In genomic region chr5:81907012-81907411, GRCh38 we compare ENCODE assay signal across 29 cellular contexts.
"Had no signal": no experiment of that assay in that cellular context is flagged by ENCODE, and none has a peak within 500 bp of the region (broad histone marks: within the 10 kb centered on the region; RNA-seq: fewer than 3 reads in every experiment).

No MANE protein-coding gene starts in this region.

- H3K9me3 ChIP-seq: esophagus muscularis mucosa, heart right ventricle, neutrophil, prostate gland, sigmoid colon had no signal

- H3K4me3 Mint-ChIP-seq: activated CD4-positive, alpha-beta memory T cell treated with anti-CD3 and anti-CD28 coated beads for 36 hours; activated CD4-positive, alpha-beta T cell treated with anti-CD3 and anti-CD28 coated beads, Interleukin-2, amount 10 ng/mL, durations not matched to agents 24 days and 14 days; activated naive CD4-positive, alpha-beta T cell treated with anti-CD3 and anti-CD28 coated beads, Interleukin-2, amount 10 ng/mL, durations not matched to agents 7 days and 5 days; activated naive CD8-positive, alpha-beta T cell treated with anti-CD3 and anti-CD28 coated beads, Interleukin-2, amount 10 ng/mL, durations not matched to agents 7 days and 5 days; endodermal cell; naive thymus-derived CD8-positive, alpha-beta T cell; stimulated activated memory B cell treated with anti-CD40 and anti-IgM and Interleukin-4, amounts not matched to agents 10 μg/mL and 1 μg/mL and 100 μg/mL, for 72 hours; stimulated activated naive CD8-positive, alpha-beta T cell treated with anti-CD3 and anti-CD28 coated beads, Interleukin-15, amount 100 ng/mL, for 72 hours; T-cell; type B pancreatic cell had no signal

- H3K27ac Mint-ChIP-seq: activated CD4-positive, alpha-beta memory T cell treated with anti-CD3 and anti-CD28 coated beads for 36 hours; activated CD4-positive, alpha-beta T cell treated with anti-CD3 and anti-CD28 coated beads, Interleukin-2, amount 10 ng/mL, durations not matched to agents 24 days and 14 days; activated naive CD4-positive, alpha-beta T cell treated with anti-CD3 and anti-CD28 coated beads, Interleukin-2, amount 10 ng/mL, durations not matched to agents 7 days and 5 days; activated naive CD8-positive, alpha-beta T cell treated with anti-CD3 and anti-CD28 coated beads, Interleukin-2, amount 10 ng/mL, durations not matched to agents 7 days and 5 days; endodermal cell; stimulated activated memory B cell treated with anti-CD40 and anti-IgM and Interleukin-4, amounts not matched to agents 10 μg/mL and 1 μg/mL and 100 μg/mL, for 72 hours; T-cell; type B pancreatic cell had no signal

- H3K4me1 ChIP-seq: prostate gland had no signal

- H3K4me1 Mint-ChIP-seq: activated CD4-positive, alpha-beta T cell treated with anti-CD3 and anti-CD28 coated beads, Interleukin-2, amount 10 ng/mL, durations not matched to agents 24 days and 14 days; activated naive CD4-positive, alpha-beta T cell treated with anti-CD3 and anti-CD28 coated beads, Interleukin-2, amount 10 ng/mL, durations not matched to agents 7 days and 5 days; activated naive CD8-positive, alpha-beta T cell treated with anti-CD3 and anti-CD28 coated beads, Interleukin-2, amount 10 ng/mL, durations not matched to agents 7 days and 5 days; T-cell had no signal

- ATAC-seq: naive thymus-derived CD8-positive, alpha-beta T cell; stimulated activated memory B cell treated with anti-CD40 and anti-IgM and Interleukin-4, amounts not matched to agents 10 μg/mL and 1 μg/mL and 100 μg/mL, for 72 hours; stimulated activated naive CD8-positive, alpha-beta T cell treated with anti-CD3 and anti-CD28 coated beads, Interleukin-15, amount 100 ng/mL, for 72 hours; T-cell had no signal

- H3K27ac ChIP-seq: heart right ventricle, neutrophil, prostate gland, sigmoid colon, WERI-Rb-1 had no signal

- DNase-seq: activated CD4-positive, alpha-beta memory T cell treated with anti-CD3 and anti-CD28 coated beads for 36 hours; activated CD4-positive, alpha-beta T cell treated with anti-CD3 and anti-CD28 coated beads, Interleukin-2, amount 10 ng/mL, durations not matched to agents 24 days and 14 days; activated CD4-positive, CD25-positive, alpha-beta regulatory T cell treated with anti-CD3 and anti-CD28 coated beads, Interleukin-2, amount 50 U/mL, for 72 hours; activated CD8-positive, alpha-beta memory T cell treated with anti-CD3 and anti-CD28 coated beads, Interleukin-2, amount 50 U/mL, for 4 hours; activated gamma-delta T cell; activated naive CD4-positive, alpha-beta T cell treated with anti-CD3 and anti-CD28 coated beads, Interleukin-2, amount 10 ng/mL, durations not matched to agents 7 days and 5 days; activated naive CD8-positive, alpha-beta T cell treated with anti-CD3 and anti-CD28 coated beads, Interleukin-2, amount 10 ng/mL, durations not matched to agents 7 days and 5 days; activated T-cell treated with anti-CD3 and anti-CD28 coated beads, Interleukin-2, amount 50 U/mL, for 1 hour; central memory CD4-positive, alpha-beta T cell; endodermal cell; foreskin melanocyte; heart right ventricle; naive thymus-derived CD8-positive, alpha-beta T cell; retina; sigmoid colon; stimulated activated CD4-positive, alpha-beta T cell treated with anti-CD3 and anti-CD28 coated beads, Interleukin-1b, Interleukin-23, amount 100 ng/mL, for 48 hours; stimulated activated CD4-positive, alpha-beta T cell treated with anti-CD3 and anti-CD28 coated beads, Interleukin-4, amount 100 ng/mL, for 4 hours; stimulated activated CD8-positive, alpha-beta memory T cell treated with anti-CD3 and anti-CD28 coated beads, Interleukin-4, amount 100 ng/mL, for 48 hours; stimulated activated naive CD8-positive, alpha-beta T cell treated with anti-CD3 and anti-CD28 coated beads, Interleukin-15, amount 100 ng/mL, for 72 hours; substantia nigra; T-cell; WERI-Rb-1 had no signal

- H3K4me2 ChIP-seq: smooth muscle cell had no signal

- H3K4me3 ChIP-seq: esophagus muscularis mucosa, heart right ventricle, prostate gland, sigmoid colon, smooth muscle cell had no signal

- H3K36me3 ChIP-seq: esophagus muscularis mucosa, heart right ventricle, neutrophil, prostate gland, sigmoid colon, WERI-Rb-1 had no signal

- FAIRE-seq: astrocyte had no signal

- H3K27me3 ChIP-seq: esophagus muscularis mucosa, heart right ventricle, neutrophil, sigmoid colon had no signal

- H3K36me3 Mint-ChIP-seq: activated CD4-positive, alpha-beta memory T cell treated with anti-CD3 and anti-CD28 coated beads for 36 hours; activated naive CD4-positive, alpha-beta T cell treated with anti-CD3 and anti-CD28 coated beads, Interleukin-2, amount 10 ng/mL, durations not matched to agents 7 days and 5 days; activated naive CD8-positive, alpha-beta T cell treated with anti-CD3 and anti-CD28 coated beads, Interleukin-2, amount 10 ng/mL, durations not matched to agents 7 days and 5 days; naive thymus-derived CD8-positive, alpha-beta T cell; stimulated activated memory B cell treated with anti-CD40 and anti-IgM and Interleukin-4, amounts not matched to agents 10 μg/mL and 1 μg/mL and 100 μg/mL, for 72 hours; T-cell; type B pancreatic cell had no signal

- H3K27me3 Mint-ChIP-seq: activated CD4-positive, alpha-beta memory T cell treated with anti-CD3 and anti-CD28 coated beads for 36 hours; activated CD4-positive, alpha-beta T cell treated with anti-CD3 and anti-CD28 coated beads, Interleukin-2, amount 10 ng/mL, durations not matched to agents 24 days and 14 days; activated naive CD8-positive, alpha-beta T cell treated with anti-CD3 and anti-CD28 coated beads, Interleukin-2, amount 10 ng/mL, durations not matched to agents 7 days and 5 days; naive thymus-derived CD8-positive, alpha-beta T cell; stimulated activated memory B cell treated with anti-CD40 and anti-IgM and Interleukin-4, amounts not matched to agents 10 μg/mL and 1 μg/mL and 100 μg/mL, for 72 hours; stimulated activated naive CD8-positive, alpha-beta T cell treated with anti-CD3 and anti-CD28 coated beads, Interleukin-15, amount 100 ng/mL, for 72 hours; T-cell; type B pancreatic cell had no signal

- H3K9me3 Mint-ChIP-seq: activated CD4-positive, alpha-beta memory T cell treated with anti-CD3 and anti-CD28 coated beads for 36 hours; activated CD4-positive, alpha-beta T cell treated with anti-CD3 and anti-CD28 coated beads, Interleukin-2, amount 10 ng/mL, durations not matched to agents 24 days and 14 days; activated naive CD4-positive, alpha-beta T cell treated with anti-CD3 and anti-CD28 coated beads, Interleukin-2, amount 10 ng/mL, durations not matched to agents 7 days and 5 days; activated naive CD8-positive, alpha-beta T cell treated with anti-CD3 and anti-CD28 coated beads, Interleukin-2, amount 10 ng/mL, durations not matched to agents 7 days and 5 days; stimulated activated memory B cell treated with anti-CD40 and anti-IgM and Interleukin-4, amounts not matched to agents 10 μg/mL and 1 μg/mL and 100 μg/mL, for 72 hours; T-cell; type B pancreatic cell had no signal
